Comparison of ENCODE assay signal across 9 cellular contexts in genomic region chrX:21798677-21799219, GRCh38. TPM values are rescaled to one million over a fixed set of nuclear protein-coding genes. Genes with fewer than 3 reads are reported as not detected.
DNase-seq lines count a peak whose midpoint lies in the region; ATAC-seq, FAIRE-seq and TF ChIP-seq lines count a peak whose summit lies in the region.
"Had no signal": no experiment of that assay in that cellular context is flagged by ENCODE, and none has a peak within 500 bp of the region (broad histone marks: within the 10 kb centered on the region; RNA-seq: fewer than 3 reads in every experiment).

No MANE protein-coding gene starts in this region.

- H3K27me3 ChIP-seq in PC-3 (ENCODE audit: low read length) = no peaks in the 10 kb centered on the region

- POLR2A ChIA-PET in PC-3 (lab: Charles Lee; ENCODE audit: unreplicated experiment) = interaction anchor here (0.6 kb wide), 1 partner anchor 160 kb away, joined by 4 read pairs; no protein-coding TSS in a partner anchor

- no peak overlapping the region for H2AFZ ChIP-seq in PC-3 (ENCODE audit: low read length)

- H3K9me3 ChIP-seq in PC-3 (ENCODE audit: low read length) = no peaks in the 10 kb centered on the region

- H3K9ac ChIP-seq in PC-3 (ENCODE audit: low read length) = no peak overlapping the region

- peaks cover 34% of the 10 kb centered on the region for H3K4me1 ChIP-seq in PC-3 (ENCODE audit: insufficient read depth, low read length)

- H3K4me2 ChIP-seq in PC-3 (ENCODE audit: low read length) = peak overlapping the region; percentile 57

- intact Hi-C loops in PC-3 (cut with micrococcal nuclease) (no loop called here), sciatic nerve (cut with DNase I) (no loop called here)

- H3K4me3 ChIP-seq in PC-3 (ENCODE audit: low read length) = no peak overlapping the region

- H3K36me3 ChIP-seq in PC-3 (ENCODE audit: low read depth, low read length) = no peaks in the 10 kb centered on the region

- ATAC-seq in HG03103 (IDR thresholded peaks at IDR 0.05; ENCODE audit: low read depth, unreplicated experiment) = peak; percentile 90
- ATAC-seq in PC-3 = peak; percentile 85
- ATAC-seq in sciatic nerve = no peak
- ATAC-seq: activated T-helper 17 cell treated with anti-CD3 and anti-CD28 coated beads, Interleukin-2, amount 50 U/mL, for 72 hours had no signal

- CTCF ChIA-PET in PC-3 (lab: Charles Lee) = interaction anchor here (0.7 kb wide), 1 partner anchor 173 kb away, joined by 3 read pairs; no protein-coding TSS in a partner anchor

- H3F3A ChIP-seq in PC-3 (ENCODE audit: low read length, unreplicated experiment) = no peaks in the 10 kb centered on the region

- BruUV-seq in PC-3 (replicated peaks; lab: Mats Ljungman, UMichigan) = no TSS peak

- no peak for TF ChIP-seq CTCF in PC-3 (conservative IDR thresholded peaks at IDR 0.05; ENCODE audit: low read depth, low read length)

- in situ Hi-C loops in Caki2 (cut with HindIII; ENCODE audit: low pct_unique_long_range_greater_than_20kb, low sequenced_read_pairs) = no loop called here

- H4K20me1 ChIP-seq in PC-3 (ENCODE audit: low read length) = no peaks in the 10 kb centered on the region

- DNase-seq in Caki2 (ENCODE audit: low read depth) (peak; percentile 85), PC-3 (peak; percentile 85), NCI-H1048 (lab: John Stamatoyannopoulos, UW) (no peak), sciatic nerve (ENCODE audit: low spot score) (no peak)
- no peak for DNase-seq in stimulated activated CD4-positive, alpha-beta T cell treated with anti-CD3 and anti-CD28 coated beads, Interleukin-1b, Interleukin-23, amount 100 ng/mL, for 48 hours
- DNase-seq in activated CD4-positive, alpha-beta T cell treated with anti-CD3 and anti-CD28 coated beads for 1 hour = no peak

- H3K79me2 ChIP-seq in PC-3 (ENCODE audit: low read length) = no peaks in the 10 kb centered on the region

- FAIRE-seq in islet of Langerhans (lab: Jason Lieb, UNC) = peak; percentile 88

- H3K9me2 ChIP-seq in PC-3 (replicated peaks; ENCODE audit: low read length) = no peaks in the 10 kb centered on the region

- H3K27ac ChIP-seq in PC-3 (ENCODE audit: low read length) = peak overlapping the region; percentile 58

RNA-seq across cellular contexts. Expression of gene MBTPS2, which starts 40.7 kb away (rescaled TPM):
- total RNA-seq in Caki2 (2014; rRNA removed; shearing (Covaris generic); ENCODE audit: low replicate concordance) = 6.2 and 6.7 TPM in 2 replicates
- 5.8 and 9.7 TPM in 2 replicates for total RNA-seq in PC-3 (2014; rRNA removed)
- total RNA-seq in sciatic nerve = 15.2 TPM

RNA-seq across cellular contexts. Expression of gene SMPX, which starts 40.8 kb away (rescaled TPM):
- total RNA-seq in Caki2 (2014; rRNA removed; shearing (Covaris generic); ENCODE audit: low replicate concordance) = 1.4 and 3.9 TPM in 2 replicates
- not detected in 2 replicates for total RNA-seq in PC-3 (2014; rRNA removed)
- total RNA-seq in sciatic nerve = not detected
- total RNA-seq: activated T-helper 17 cell treated with anti-CD3 and anti-CD28 coated beads, Interleukin-2, amount 50 U/mL, for 72 hours had no signal

RNA-seq across cellular contexts. Expression of gene YY2, which starts 57.0 kb away (rescaled TPM):
- 0.20 TPM in 1 of 2 replicates, not detected in the other for total RNA-seq in Caki2 (2014; rRNA removed; shearing (Covaris generic); ENCODE audit: low replicate concordance)
- 2.3 and 4.4 TPM in 2 replicates for total RNA-seq in PC-3 (2014; rRNA removed)
- total RNA-seq in sciatic nerve = 2.1 TPM

Comparison
In these comparisons a context has a peak if more than half of its experiments do, and no peak if none do; other contexts are left out.
1. DNase-seq: peak in Caki2 (single experiment) and PC-3 (single experiment); none in stimulated activated CD4-positive, alpha-beta T cell treated with anti-CD3 and anti-CD28 coated beads, Interleukin-1b, Interleukin-23, amount 100 ng/mL, for 48 hours (single experiment), activated CD4-positive, alpha-beta T cell treated with anti-CD3 and anti-CD28 coated beads for 1 hour (single experiment), NCI-H1048 (single experiment) and sciatic nerve (single experiment).